In the genomic region with DNA sequence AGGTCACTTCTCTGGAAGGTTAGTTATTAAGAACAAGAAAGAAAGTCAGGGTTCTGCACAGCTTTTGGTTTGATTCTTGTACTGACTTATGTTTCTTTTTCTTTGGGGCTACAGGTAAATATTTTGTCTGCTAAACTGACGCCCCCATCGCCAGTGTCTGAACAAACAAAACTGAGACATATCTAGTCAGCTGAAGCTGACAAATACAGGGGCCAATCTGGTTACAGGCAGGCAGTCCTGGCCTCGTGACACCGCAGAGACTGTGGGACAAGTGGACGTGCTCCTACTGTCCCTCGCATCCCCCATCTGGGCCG, we compare ENCODE assay signal across 7 cellular contexts. TPM values are rescaled to one million over a fixed set of nuclear protein-coding genes. Genes with fewer than 3 reads are reported as not detected.
DNase-seq lines count a peak whose midpoint lies in the region; ATAC-seq and TF ChIP-seq lines count a peak whose summit lies in the region.

No MANE protein-coding gene starts in this region.

- intact Hi-C loops in posterior vena cava (cut with DNase I): loop anchor here in 1 of 2 donors (10.0 kb wide), 1 partner anchor 72 kb away; a partner anchor contains a TSS

- peaks cover 6 to 27% of the 10 kb centered on the region in 2 donors for H3K36me3 Mint-ChIP-seq in activated naive CD4-positive, alpha-beta T cell treated with anti-CD3 and anti-CD28 coated beads, Interleukin-2, amount 50 U/mL, for 72 hours
- peaks cover 0 to 13% (median 0%) of the 10 kb centered on the region in 3 donors for H3K36me3 Mint-ChIP-seq in immature natural killer cell

- peak overlapping the region; percentile 89 to 99 for H3K27ac Mint-ChIP-seq in activated naive CD4-positive, alpha-beta T cell treated with anti-CD3 and anti-CD28 coated beads, Interleukin-2, amount 50 U/mL, for 72 hours
- peak overlapping the region; percentile 95 to 99 (median 97) for H3K27ac Mint-ChIP-seq in immature natural killer cell
- H3K27ac Mint-ChIP-seq in stimulated activated naive CD8-positive, alpha-beta T cell treated with anti-CD3 and anti-CD28 coated beads, Interleukin-15, amount 100 ng/mL, for 72 hours: peak overlapping the region; percentile 93 to 98

- ATAC-seq in activated naive CD4-positive, alpha-beta T cell treated with anti-CD3 and anti-CD28 coated beads, Interleukin-2, amount 50 U/mL, for 72 hours: no peak
- no peak for ATAC-seq in stimulated activated naive CD8-positive, alpha-beta T cell treated with anti-CD3 and anti-CD28 coated beads, Interleukin-15, amount 100 ng/mL, for 72 hours
- no peak for ATAC-seq in GM21576 (IDR thresholded peaks at IDR 0.05; ENCODE audit: unreplicated experiment)

- peak overlapping the region; percentile 86 for H3K4me3 ChIP-seq in HL-60 (replicated peaks; ENCODE audit: insufficient read depth, low read length)

- no peaks in the 10 kb centered on the region for H3K9me3 Mint-ChIP-seq in activated naive CD4-positive, alpha-beta T cell treated with anti-CD3 and anti-CD28 coated beads, Interleukin-2, amount 50 U/mL, for 72 hours
- H3K9me3 Mint-ChIP-seq in immature natural killer cell: no peaks in the 10 kb centered on the region
- no peaks in the 10 kb centered on the region for H3K9me3 Mint-ChIP-seq in stimulated activated naive CD8-positive, alpha-beta T cell treated with anti-CD3 and anti-CD28 coated beads, Interleukin-15, amount 100 ng/mL, for 72 hours

- DNase-seq in HL-60 (ENCODE audit: low read depth in 1 of 2, low spot score in 1 of 2) (no peak), immature natural killer cell (no peak), NCI-H2081 treated with DMSO at 0.1 percent for 48 hours (lab: John Stamatoyannopoulos, UW) (no peak), posterior vena cava (ENCODE audit: low spot score) (no peak)
- no peak for DNase-seq in activated naive CD4-positive, alpha-beta T cell treated with anti-CD3 and anti-CD28 coated beads, Interleukin-2, amount 50 U/mL, for 72 hours (ENCODE audit: low spot score in 2 of 2)
- no peak for DNase-seq in stimulated activated naive CD8-positive, alpha-beta T cell treated with anti-CD3 and anti-CD28 coated beads, Interleukin-15, amount 100 ng/mL, for 72 hours

- peaks cover 3 to 10% (median 3%) of the 10 kb centered on the region in 3 donors for H3K27me3 Mint-ChIP-seq in immature natural killer cell (ENCODE audit: low read depth in 3 of 3)
- H3K27me3 Mint-ChIP-seq in stimulated activated naive CD8-positive, alpha-beta T cell treated with anti-CD3 and anti-CD28 coated beads, Interleukin-15, amount 100 ng/mL, for 72 hours: no peaks in the 10 kb centered on the region

- H3K27ac ChIP-seq in HL-60 (replicated peaks): peak overlapping the region; percentile 78

- H3K4me1 Mint-ChIP-seq in immature natural killer cell: peaks cover 31 to 44% of the 10 kb centered on the region in 2 donors
- peaks cover 34% of the 10 kb centered on the region for H3K4me1 Mint-ChIP-seq in stimulated activated naive CD8-positive, alpha-beta T cell treated with anti-CD3 and anti-CD28 coated beads, Interleukin-15, amount 100 ng/mL, for 72 hours

- no peak for TF ChIP-seq CTCF in HL-60 (IDR thresholded peaks at IDR 0.05; ENCODE audit: insufficient read depth, low read length)

- peak overlapping the region; percentile 86 to 96 (median 94) for H3K4me3 Mint-ChIP-seq in immature natural killer cell
- H3K4me3 Mint-ChIP-seq in stimulated activated naive CD8-positive, alpha-beta T cell treated with anti-CD3 and anti-CD28 coated beads, Interleukin-15, amount 100 ng/mL, for 72 hours: peak overlapping the region; percentile 99 to 100

- H3K27me3 ChIP-seq in HL-60 (ENCODE audit: insufficient read depth, poor library complexity, severe bottlenecking): no peaks in the 10 kb centered on the region

RNA-seq across cellular contexts. Expression of a gene that starts 4.6 kb away (rescaled TPM):
- 1,000 to 10,000 TPM; 2,715 to 3,354 TPM for total RNA-seq in activated naive CD4-positive, alpha-beta T cell treated with anti-CD3 and anti-CD28 coated beads, Interleukin-2, amount 50 U/mL, for 72 hours
- 100 to 1,000 TPM; 355 to 912 (median 682) TPM for polyA plus RNA-seq in immature natural killer cell
- total RNA-seq in posterior vena cava: 1,000 to 10,000 TPM; 1,096 to 1,308 TPM

RNA-seq across cellular contexts. Expression of a gene that starts 24.4 kb away (rescaled TPM):
- 1 to 10 TPM in 1 of 2 donors, under 1 TPM in 1; 0.91 to 5.7 TPM for total RNA-seq in activated naive CD4-positive, alpha-beta T cell treated with anti-CD3 and anti-CD28 coated beads, Interleukin-2, amount 50 U/mL, for 72 hours
- 1 to 10 TPM; 1.8 to 4.7 (median 2.6) TPM for polyA plus RNA-seq in immature natural killer cell
- total RNA-seq in posterior vena cava: 1 to 10 TPM; 4.7 to 5.5 TPM

RNA-seq across cellular contexts. Expression of a gene that starts 53.3 kb away (rescaled TPM):
- 1 to 10 TPM; 4.3 to 4.9 TPM for total RNA-seq in activated naive CD4-positive, alpha-beta T cell treated with anti-CD3 and anti-CD28 coated beads, Interleukin-2, amount 50 U/mL, for 72 hours
- 1 to 10 TPM; 1.3 to 4.7 (median 1.7) TPM for polyA plus RNA-seq in immature natural killer cell
- total RNA-seq in posterior vena cava: 1 to 10 TPM; 3.6 to 3.7 TPM
